Comparison of ENCODE assay signal across 1 cellular context in genomic region chr7:142853739-142854504, GRCh38.
A peak's percentile ranks its signal among the peaks of the same experiment; 100 is the strongest.
TF ChIP-seq lines count a peak whose summit lies in the region.

No MANE protein-coding gene starts in this region.

TF ChIP-seq in IMR-90, 13 proteins besides CTCF, POLR2A, EP300 and RAD21 (continued from another document):
- peak; percentile 35; the same call in 1 of the 2 replicates for TF ChIP-seq SMC3 (IDR thresholded peaks at IDR 0.05; ENCODE audit: low read depth, low read length)
